Comparison of ENCODE assay signal across 9 cellular contexts in the genomic region with DNA sequence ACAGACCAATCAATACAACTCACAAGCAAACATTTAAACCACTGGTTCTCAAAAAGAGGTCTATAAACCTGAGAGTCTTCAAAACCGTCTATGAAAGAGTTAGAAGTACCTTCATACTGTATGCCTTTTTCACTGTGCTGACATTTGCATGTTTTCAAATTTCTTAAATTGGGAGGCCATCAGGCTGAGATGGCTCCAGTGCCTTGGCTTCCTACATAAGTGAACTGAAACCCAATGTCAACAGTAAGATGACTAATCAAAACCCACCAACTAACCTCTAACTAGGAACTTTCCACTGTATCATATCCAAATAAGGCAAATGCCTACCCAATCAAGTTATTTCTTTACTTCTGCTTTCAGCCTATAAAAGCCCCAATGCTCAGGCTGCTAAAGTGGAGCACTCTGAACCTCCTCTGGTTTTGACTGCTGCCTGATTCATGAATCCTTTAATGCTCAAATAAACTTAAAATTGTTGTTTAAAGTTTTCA. TPM values are rescaled to one million over a fixed set of nuclear protein-coding genes. Genes with fewer than 3 reads are reported as not detected.
DNase-seq lines count a peak whose midpoint lies in the region; ATAC-seq and TF ChIP-seq lines count a peak whose summit lies in the region.
"Had no signal": no experiment of that assay in that cellular context is flagged by ENCODE, and none has a peak within 500 bp of the region (broad histone marks: within the 10 kb centered on the region; RNA-seq: fewer than 3 reads in every experiment).

No MANE protein-coding gene starts in this region.

- TF ChIP-seq CTCF in A673 (conservative IDR thresholded peaks at IDR 0.05; ENCODE audit: low read depth, low read length): no peak

- intact Hi-C loops in A673 (cut with micrococcal nuclease; ENCODE audit: unreplicated experiment): no loop called here

- H3K27ac Mint-ChIP-seq in activated CD8-positive, alpha-beta T cell treated with anti-CD3 and anti-CD28 coated beads, Interleukin-2, amount 10 ng/mL, durations not matched to agents 7 days and 5 days: peak overlapping the region; percentile 69

- H3K4me1 Mint-ChIP-seq in activated CD8-positive, alpha-beta T cell treated with anti-CD3 and anti-CD28 coated beads, Interleukin-2, amount 10 ng/mL, durations not matched to agents 7 days and 5 days (ENCODE audit: low read depth): peaks cover 33% of the 10 kb centered on the region

- no peak overlapping the region for H3K4me3 ChIP-seq in A673 (ENCODE audit: low read depth, low read length, poor library complexity, severe bottlenecking)

- POLR2A ChIA-PET in activated CD8-positive, alpha-beta T cell treated with anti-CD3 and anti-CD28 coated beads, Interleukin-2, amount 10 ng/mL, durations not matched to agents 7 days and 5 days (lab: Charles Lee): no interaction called here
- POLR2A ChIA-PET in A673 (lab: Charles Lee; ENCODE audit: low non-redundant PET): no interaction called here

- peaks cover 20% of the 10 kb centered on the region for H3K4me1 ChIP-seq in A673 (ENCODE audit: insufficient read depth, low read length, poor library complexity, severe bottlenecking)

- no TSS peak for BruUV-seq in A673 (replicated peaks; lab: Mats Ljungman, UMichigan)

- H3K36me3 Mint-ChIP-seq in activated CD8-positive, alpha-beta T cell treated with anti-CD3 and anti-CD28 coated beads, Interleukin-2, amount 10 ng/mL, durations not matched to agents 7 days and 5 days (ENCODE audit: low read depth): peaks cover 55% of the 10 kb centered on the region

- DNase-seq in ACHN: peak; percentile 41
- no peak for DNase-seq in activated CD8-positive, alpha-beta T cell treated with anti-CD3 and anti-CD28 coated beads, Interleukin-2, amount 10 ng/mL, durations not matched to agents 7 days and 5 days
- DNase-seq in NK-92 (lab: John Stamatoyannopoulos, UW; ENCODE audit: unreplicated experiment): no peak
- DNase-seq in putamen (ENCODE audit: low spot score): no peak
- DNase-seq in A673 (ENCODE audit: low spot score): no peak
- DNase-seq in NCI-H2107 (lab: John Stamatoyannopoulos, UW): no peak
- DNase-seq: DMS 273 treated with DMSO at 0.1 percent for 48 hours had no signal

- peaks cover 7% of the 10 kb centered on the region for H3K36me3 ChIP-seq in A673 (ENCODE audit: insufficient read depth, low read length, poor library complexity, severe bottlenecking)

- H3K9me3 Mint-ChIP-seq in activated CD8-positive, alpha-beta T cell treated with anti-CD3 and anti-CD28 coated beads, Interleukin-2, amount 10 ng/mL, durations not matched to agents 7 days and 5 days (ENCODE audit: insufficient read depth): peaks cover 16% of the 10 kb centered on the region

- H3K27me3 ChIP-seq in A673 (replicated peaks; ENCODE audit: insufficient read depth, low read depth, low read length, poor library complexity): no peaks in the 10 kb centered on the region

- in situ Hi-C loops in ACHN (cut with HindIII; ENCODE audit: low pct_ligation_motif_present, low pct_unique_long_range_greater_than_20kb, low sequenced_read_pairs): no loop called here

- ATAC-seq in GM19351 (IDR thresholded peaks at IDR 0.05; ENCODE audit: unreplicated experiment): peak; percentile 87
- peak; percentile 76 for ATAC-seq in HG03432 (IDR thresholded peaks at IDR 0.05; ENCODE audit: unreplicated experiment)
- peak; percentile 78 for ATAC-seq in activated CD8-positive, alpha-beta T cell treated with anti-CD3 and anti-CD28 coated beads, Interleukin-2, amount 10 ng/mL, durations not matched to agents 7 days and 5 days

- no peak overlapping the region for H3K27ac ChIP-seq in A673 (ENCODE audit: low read depth, low read length, poor library complexity, severe bottlenecking)

- no peaks in the 10 kb centered on the region for H3K27me3 Mint-ChIP-seq in activated CD8-positive, alpha-beta T cell treated with anti-CD3 and anti-CD28 coated beads, Interleukin-2, amount 10 ng/mL, durations not matched to agents 7 days and 5 days (ENCODE audit: low read depth)

- peaks cover 6% of the 10 kb centered on the region for H3K9me3 ChIP-seq in A673 (ENCODE audit: low read depth, low read length, poor library complexity, severe bottlenecking)

- no peak overlapping the region for H3K4me3 Mint-ChIP-seq in activated CD8-positive, alpha-beta T cell treated with anti-CD3 and anti-CD28 coated beads, Interleukin-2, amount 10 ng/mL, durations not matched to agents 7 days and 5 days

- CTCF ChIA-PET in activated CD8-positive, alpha-beta T cell treated with anti-CD3 and anti-CD28 coated beads, Interleukin-2, amount 10 ng/mL, durations not matched to agents 7 days and 5 days (lab: Charles Lee): interaction anchor here (0.8 to 1.2 kb wide), 2 partner anchors 136 to 219 kb away, joined by 3 read pairs; no protein-coding TSS in a partner anchor
- CTCF ChIA-PET in A673 (lab: Charles Lee): no interaction called here

RNA-seq across cellular contexts. Expression of gene FAM13B, which starts 35.1 kb away (rescaled TPM):
- total RNA-seq in activated CD8-positive, alpha-beta T cell treated with anti-CD3 and anti-CD28 coated beads, Interleukin-2, amount 10 ng/mL, durations not matched to agents 7 days and 5 days: 10 to 100 TPM; 37.7 to 39.7 TPM
- total RNA-seq in A673 (2021): 22.7 and 23.5 TPM in 2 replicates
